Comparison of ENCODE assay signal across 1 cellular context in genomic region chr2:96685592-96686459, GRCh38.
TF ChIP-seq lines count a peak whose summit lies in the region.

No MANE protein-coding gene starts in this region.

TF ChIP-seq in K562, 482 proteins besides CTCF, POLR2A, EP300 and RAD21:
- peak; percentile 17; the same call in 1 of the 2 replicates for TF ChIP-seq CTBP1 (IDR thresholded peaks at IDR 0.05; ENCODE audit: borderline replicate concordance)
- no peak for TF ChIP-seq FOXA1 (IDR thresholded peaks at IDR 0.05; ENCODE audit: borderline replicate concordance)
- TF ChIP-seq ZNF263 (CRISPR knock-in tag; IDR thresholded peaks at IDR 0.05; ENCODE audit: borderline replicate concordance): peak; percentile 54; the same call in 1 of the 2 replicates
- TF ChIP-seq NR2C2 (CRISPR knock-in tag; IDR thresholded peaks at IDR 0.05): no peak
- TF ChIP-seq NR2C2 (tag; IDR thresholded peaks at IDR 0.05): peak; percentile 29; the same call in 1 of the 2 replicates
- TF ChIP-seq ZNF165 (CRISPR knock-in tag; IDR thresholded peaks at IDR 0.05; ENCODE audit: borderline replicate concordance): no peak
- no peak for TF ChIP-seq HOXB6 (CRISPR knock-in tag; IDR thresholded peaks at IDR 0.05; ENCODE audit: borderline replicate concordance)
- no peak for TF ChIP-seq ZNF444 (CRISPR knock-in tag; IDR thresholded peaks at IDR 0.05)
- TF ChIP-seq NFIC (IDR thresholded peaks at IDR 0.05): peak; percentile 91
- no peak for TF ChIP-seq PHB2 (IDR thresholded peaks at IDR 0.05; ENCODE audit: low read depth)
- no peak for TF ChIP-seq CBFA2T2 (conservative IDR thresholded peaks at IDR 0.05)
- no peak for TF ChIP-seq HNRNPLL (IDR thresholded peaks at IDR 0.05; ENCODE audit: low read depth, low read length, poor library complexity, severe bottlenecking)
- no peak for TF ChIP-seq ZNF785 (CRISPR knock-in tag; IDR thresholded peaks at IDR 0.05)
- no peak for TF ChIP-seq REST (CRISPR knock-in tag; IDR thresholded peaks at IDR 0.05; ENCODE audit: low read depth)
- peak; percentile 33; the same call in 1 of the 2 replicates for TF ChIP-seq ZBTB33 (CRISPR knock-in tag; IDR thresholded peaks at IDR 0.05)
- no peak for TF ChIP-seq CREB3L1 (IDR thresholded peaks at IDR 0.05; ENCODE audit: borderline replicate concordance, low read depth)
- 0 out of 2 replicates have a peak, but pooled peaks have one; percentile 27 for TF ChIP-seq ATF7 (IDR thresholded peaks at IDR 0.05)
- TF ChIP-seq ZNF766 (CRISPR knock-in tag; conservative IDR thresholded peaks at IDR 0.05): no peak
- no peak for TF ChIP-seq TEAD1 (CRISPR knock-in tag; IDR thresholded peaks at IDR 0.05)
- no peak for TF ChIP-seq ZNF398 (CRISPR knock-in tag; IDR thresholded peaks at IDR 0.05)
- no peak for TF ChIP-seq THAP12 (CRISPR knock-in tag; IDR thresholded peaks at IDR 0.05)
TF ChIP-seq in K562: peak in this region for 6.
